Comparison of ENCODE assay signal across 28 cellular contexts in genomic region chr1:9192578-9192977, GRCh38.
"Had no signal": no experiment of that assay in that cellular context is flagged by ENCODE, and none has a peak within 500 bp of the region (broad histone marks: within the 10 kb centered on the region; RNA-seq: fewer than 3 reads in every experiment).

No MANE protein-coding gene starts in this region.

- H3K36me3 ChIP-seq: colonic mucosa, esophagus squamous epithelium, pancreas, prostate gland, stomach, thyroid gland, upper lobe of left lung, vagina had no signal

- H3K27me3 ChIP-seq: pancreas, thyroid gland, vagina had no signal

- H3K4me3 ChIP-seq: colonic mucosa, esophagus squamous epithelium, pancreas, prostate gland, stomach, thyroid gland, upper lobe of left lung, vagina had no signal

- DNase-seq: activated B cell treated with CpG ODN at 0.5 μM for 24 hours; activated CD8-positive, alpha-beta memory T cell treated with anti-CD3 and anti-CD28 coated beads, Interleukin-2, amount 10 ng/mL, durations not matched to agents 7 days and 5 days; activated CD8-positive, alpha-beta T cell treated with anti-CD3 and anti-CD28 coated beads, Interleukin-2, amount 10 ng/mL, durations not matched to agents 7 days and 5 days; activated naive CD4-positive, alpha-beta T cell; activated naive CD8-positive, alpha-beta T cell treated with anti-CD3 and anti-CD28 coated beads for 36 hours; activated T-cell treated with anti-CD3 and anti-CD28 coated beads, Interleukin-2, amount 50 U/mL, for 72 hours; amniotic stem cell; colonic mucosa; effector CD8-positive, alpha-beta T cell; esophagus squamous epithelium; foreskin melanocyte; kidney glomerular epithelial cell; mammary epithelial cell; naive thymus-derived CD4-positive, alpha-beta T cell; pancreas; retina; stimulated activated CD4-positive, alpha-beta T cell treated with anti-CD3 and anti-CD28 coated beads, Interleukin-15, amount 100 ng/mL, for 24 hours; stimulated activated CD4-positive, alpha-beta T cell treated with anti-CD3 and anti-CD28 coated beads, Interleukin-2, amount 100 ng/mL, for 24 hours; stimulated activated naive B cell treated with anti-CD40 and anti-IgM and Interleukin-4, amounts not matched to agents 10 μg/mL and 1 μg/mL and 100 μg/mL, for 72 hours; stomach; T-cell; thyroid gland; upper lobe of left lung had no signal

- ATAC-seq: activated CD8-positive, alpha-beta memory T cell treated with anti-CD3 and anti-CD28 coated beads, Interleukin-2, amount 10 ng/mL, durations not matched to agents 7 days and 5 days; activated CD8-positive, alpha-beta T cell treated with anti-CD3 and anti-CD28 coated beads, Interleukin-2, amount 10 ng/mL, durations not matched to agents 7 days and 5 days; activated T-cell treated with anti-CD3 and anti-CD28 coated beads, Interleukin-2, amount 50 U/mL, for 72 hours; naive thymus-derived CD4-positive, alpha-beta T cell; pancreas; stimulated activated naive B cell treated with anti-CD40 and anti-IgM and Interleukin-4, amounts not matched to agents 10 μg/mL and 1 μg/mL and 100 μg/mL, for 72 hours; T-cell had no signal

- H3K9me3 ChIP-seq: colonic mucosa, esophagus squamous epithelium, pancreas, prostate gland, stomach, thyroid gland, upper lobe of left lung, vagina had no signal

- H3K4me1 ChIP-seq: pancreas, prostate gland had no signal

- H3K27ac ChIP-seq: colonic mucosa, epithelial cell of prostate, esophagus squamous epithelium, pancreas, prostate gland, stomach, thyroid gland, upper lobe of left lung, vagina had no signal

- FAIRE-seq: astrocyte, endometrium, pancreas had no signal
